20 cellular contexts compared by ENCODE assay signal in genomic region chr11:27971256-27971655, GRCh38.
"Had no signal": no experiment of that assay in that cellular context is flagged by ENCODE, and none has a peak within 500 bp of the region (broad histone marks: within the 10 kb centered on the region; RNA-seq: fewer than 3 reads in every experiment).

No MANE protein-coding gene starts in this region.

- ATAC-seq: activated CD4-positive, CD25-positive, alpha-beta regulatory T cell treated with anti-CD3 and anti-CD28 coated beads, Interleukin-2, amount 50 U/mL, for 24 hours; activated naive CD8-positive, alpha-beta T cell treated with anti-CD3 and anti-CD28 coated beads, Interleukin-2, amount 50 U/mL, for 24 hours; activated T-cell treated with anti-CD3 and anti-CD28 coated beads, Interleukin-2, amount 50 U/mL, for 4 hours; activated T-helper 17 cell treated with anti-CD3 and anti-CD28 coated beads, Interleukin-2, amount 50 U/mL, for 72 hours; body of pancreas; right cardiac atrium; stimulated activated naive CD8-positive, alpha-beta T cell treated with anti-CD3 and anti-CD28 coated beads, Interleukin-15, Interleukin-2, amounts not matched to agents 100 U/mL and 50 U/mL, for 24 hours had no signal

- DNase-seq: activated CD4-positive, alpha-beta memory T cell treated with anti-CD3 and anti-CD28 coated beads, Interleukin-2, amount 10 ng/mL, durations not matched to agents 7 days and 5 days; activated CD4-positive, alpha-beta T cell treated with anti-CD3 and anti-CD28 coated beads for 48 hours; activated naive CD8-positive, alpha-beta T cell treated with anti-CD3 and anti-CD28 coated beads, Interleukin-2, amount 50 U/mL, for 24 hours; activated T-cell treated with anti-CD3 and anti-CD28 coated beads, Interleukin-2, amount 50 U/mL, for 4 hours; anterior cingulate cortex; body of pancreas; dermis blood vessel endothelial cell; effector CD4-positive, alpha-beta T cell; glutamatergic neuron; left ventricle myocardium inferior; posterior cingulate gyrus; right cardiac atrium; stimulated activated CD4-positive, alpha-beta T cell treated with anti-CD3 and anti-CD28 coated beads, Interleukin-2, amount 100 ng/mL, for 48 hours; stimulated activated naive CD8-positive, alpha-beta T cell treated with anti-CD3 and anti-CD28 coated beads, Interleukin-15, Interleukin-2, amounts not matched to agents 100 U/mL and 50 U/mL, for 24 hours; testis; transverse colon; WERI-Rb-1 had no signal

- H3K4me3 ChIP-seq: body of pancreas, esophagus muscularis mucosa, left ventricle myocardium inferior, testis, transverse colon had no signal
